In the genomic region with DNA sequence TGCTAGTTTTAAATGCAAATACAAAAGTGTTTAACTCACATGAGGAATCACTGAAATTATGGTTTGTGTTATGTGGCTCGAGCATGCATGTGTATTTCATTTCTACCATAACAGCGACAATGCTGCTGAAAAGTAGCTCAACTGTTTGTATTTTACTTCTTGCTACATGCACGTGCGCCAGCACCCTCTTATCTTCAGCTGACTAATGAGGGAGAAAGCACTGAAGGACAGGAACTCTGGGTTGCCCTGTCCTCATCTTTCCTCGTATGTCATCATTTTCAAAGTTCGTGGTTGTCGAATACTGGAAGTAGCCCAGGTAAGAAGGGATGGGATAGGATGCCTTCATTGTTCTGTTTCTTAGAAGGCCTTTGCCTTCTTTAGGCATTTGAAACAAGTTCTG, we compare ENCODE assay signal across 23 cellular contexts.
"Had no signal": no experiment of that assay in that cellular context is flagged by ENCODE, and none has a peak within 500 bp of the region (broad histone marks: within the 10 kb centered on the region; RNA-seq: fewer than 3 reads in every experiment).

No MANE protein-coding gene starts in this region.

- H3K4me1 Mint-ChIP-seq: activated CD4-positive, alpha-beta T cell treated with anti-CD3 and anti-CD28 coated beads, Interleukin-2, amount 10 ng/mL, durations not matched to agents 24 days and 14 days; activated naive CD4-positive, alpha-beta T cell treated with anti-CD3 and anti-CD28 coated beads, Interleukin-2, amount 50 U/mL, for 24 hours; activated naive CD8-positive, alpha-beta T cell treated with anti-CD3 and anti-CD28 coated beads, Interleukin-2, amount 50 U/mL, for 24 hours had no signal

- DNase-seq: activated CD4-positive, alpha-beta memory T cell treated with anti-CD3 and anti-CD28 coated beads, Interleukin-2, amount 10 ng/mL, durations not matched to agents 7 days and 5 days; activated CD4-positive, alpha-beta T cell treated with anti-CD3 and anti-CD28 coated beads, Interleukin-2, amount 10 ng/mL, durations not matched to agents 24 days and 14 days; activated CD4-positive, CD25-positive, alpha-beta regulatory T cell treated with anti-CD3 and anti-CD28 coated beads, Interleukin-2, amount 50 U/mL, for 72 hours; activated CD8-positive, alpha-beta memory T cell treated with anti-CD3 and anti-CD28 coated beads, Interleukin-2, amount 50 U/mL, for 48 hours; activated gamma-delta T cell; activated naive CD8-positive, alpha-beta T cell treated with anti-CD3 and anti-CD28 coated beads, Interleukin-2, amount 50 U/mL, for 24 hours; activated T-cell treated with anti-CD3 and anti-CD28 coated beads, Interleukin-2, amount 50 U/mL, for 24 hours; effector CD8-positive, alpha-beta T cell; hippocampal formation; naive B cell; ovary; retina; stimulated activated CD4-positive, alpha-beta T cell treated with anti-CD3 and anti-CD28 coated beads, Interleukin-12 subunit alpha, Interleukin-12 subunit beta, amount 100 ng/mL, for 4 hours; stimulated activated CD4-positive, alpha-beta T cell treated with anti-CD3 and anti-CD28 coated beads, Interleukin-4, amount 100 ng/mL, for 1 hour; stimulated activated naive CD8-positive, alpha-beta T cell treated with anti-CD3 and anti-CD28 coated beads, Interleukin-15, Interleukin-2, amounts not matched to agents 100 U/mL and 50 U/mL, for 24 hours; T1000; upper lobe of left lung had no signal

- ATAC-seq: activated naive CD8-positive, alpha-beta T cell treated with anti-CD3 and anti-CD28 coated beads, Interleukin-2, amount 50 U/mL, for 24 hours; stimulated activated naive CD8-positive, alpha-beta T cell treated with anti-CD3 and anti-CD28 coated beads, Interleukin-15, Interleukin-2, amounts not matched to agents 100 U/mL and 50 U/mL, for 24 hours had no signal

- H3K27ac ChIP-seq: ovary, upper lobe of left lung, vagina had no signal

- H3K9me3 Mint-ChIP-seq: activated CD4-positive, alpha-beta memory T cell treated with anti-CD3 and anti-CD28 coated beads, Interleukin-2, amount 10 ng/mL, durations not matched to agents 7 days and 5 days; activated CD4-positive, alpha-beta T cell treated with anti-CD3 and anti-CD28 coated beads, Interleukin-2, amount 10 ng/mL, durations not matched to agents 24 days and 14 days; activated naive CD4-positive, alpha-beta T cell treated with anti-CD3 and anti-CD28 coated beads, Interleukin-2, amount 50 U/mL, for 24 hours; activated naive CD8-positive, alpha-beta T cell treated with anti-CD3 and anti-CD28 coated beads, Interleukin-2, amount 50 U/mL, for 24 hours; activated T-cell treated with anti-CD3 and anti-CD28 coated beads, Interleukin-2, amount 50 U/mL, for 24 hours; T-helper 1 cell treated with Interleukin-12 subunit alpha and Interleukin-12 subunit beta and Interleukin-4 antibody, amounts not matched to agents 30 μg/mL and 1 μg/mL, for 36 hours had no signal

- H3K4me3 ChIP-seq: ovary, prostate gland, skin epidermis, upper lobe of left lung, vagina had no signal

- H3K36me3 Mint-ChIP-seq: activated naive CD4-positive, alpha-beta T cell treated with anti-CD3 and anti-CD28 coated beads, Interleukin-2, amount 50 U/mL, for 24 hours; mesothelial cell of epicardium; naive B cell had no signal

- H3K9me3 ChIP-seq: ovary, prostate gland, upper lobe of left lung, vagina had no signal

- H3K4me3 Mint-ChIP-seq: activated CD4-positive, alpha-beta memory T cell treated with anti-CD3 and anti-CD28 coated beads, Interleukin-2, amount 10 ng/mL, durations not matched to agents 7 days and 5 days; activated CD4-positive, alpha-beta T cell treated with anti-CD3 and anti-CD28 coated beads, Interleukin-2, amount 10 ng/mL, durations not matched to agents 24 days and 14 days; activated naive CD4-positive, alpha-beta T cell treated with anti-CD3 and anti-CD28 coated beads, Interleukin-2, amount 50 U/mL, for 24 hours; activated naive CD8-positive, alpha-beta T cell treated with anti-CD3 and anti-CD28 coated beads, Interleukin-2, amount 50 U/mL, for 24 hours; activated T-cell treated with anti-CD3 and anti-CD28 coated beads, Interleukin-2, amount 50 U/mL, for 24 hours; mesothelial cell of epicardium; naive B cell; T-helper 1 cell treated with Interleukin-12 subunit alpha and Interleukin-12 subunit beta and Interleukin-4 antibody, amounts not matched to agents 30 μg/mL and 1 μg/mL, for 36 hours had no signal

- H3K27me3 ChIP-seq: ovary, upper lobe of left lung, vagina had no signal

- H3K27ac Mint-ChIP-seq: activated CD4-positive, alpha-beta memory T cell treated with anti-CD3 and anti-CD28 coated beads, Interleukin-2, amount 10 ng/mL, durations not matched to agents 7 days and 5 days; activated CD4-positive, alpha-beta T cell treated with anti-CD3 and anti-CD28 coated beads, Interleukin-2, amount 10 ng/mL, durations not matched to agents 24 days and 14 days; activated naive CD4-positive, alpha-beta T cell treated with anti-CD3 and anti-CD28 coated beads, Interleukin-2, amount 50 U/mL, for 24 hours; activated naive CD8-positive, alpha-beta T cell treated with anti-CD3 and anti-CD28 coated beads, Interleukin-2, amount 50 U/mL, for 24 hours; activated T-cell treated with anti-CD3 and anti-CD28 coated beads, Interleukin-2, amount 50 U/mL, for 24 hours; mesothelial cell of epicardium; naive B cell; T-helper 1 cell treated with Interleukin-12 subunit alpha and Interleukin-12 subunit beta and Interleukin-4 antibody, amounts not matched to agents 30 μg/mL and 1 μg/mL, for 36 hours had no signal

- H3K36me3 ChIP-seq: ovary, prostate gland, upper lobe of left lung, vagina had no signal
